In genomic region chr18:76544511-76545350, GRCh38 we compare ENCODE assay signal across 26 cellular contexts. TPM values are rescaled to one million over a fixed set of nuclear protein-coding genes. Genes with fewer than 3 reads are reported as not detected.
A peak's percentile ranks its signal among the peaks of the same experiment; 100 is the strongest.
DNase-seq lines count a peak whose midpoint lies in the region; ATAC-seq and TF ChIP-seq lines count a peak whose summit lies in the region.
"Had no signal": no experiment of that assay in that cellular context is flagged by ENCODE, and none has a peak within 500 bp of the region (broad histone marks: within the 10 kb centered on the region; RNA-seq: fewer than 3 reads in every experiment).

No MANE protein-coding gene starts in this region.

- no peaks in the 10 kb centered on the region for H3K36me3 Mint-ChIP-seq in activated CD4-positive, alpha-beta T cell treated with anti-CD3 and anti-CD28 coated beads, Interleukin-2, amount 10 ng/mL, durations not matched to agents 24 days and 14 days (ENCODE audit: low read depth)
- H3K36me3 Mint-ChIP-seq: natural killer cell treated with Interleukin-12 subunit alpha and Interleukin-12 subunit beta and Interleukin-15 and Interleukin-18, amount 100 ng/mL, for 72 hours had no signal

- no peak overlapping the region for H3K4me3 Mint-ChIP-seq in activated CD4-positive, alpha-beta T cell treated with anti-CD3 and anti-CD28 coated beads, Interleukin-2, amount 10 ng/mL, durations not matched to agents 24 days and 14 days
- H3K4me3 Mint-ChIP-seq: activated naive CD4-positive, alpha-beta T cell treated with anti-CD3 and anti-CD28 coated beads, Interleukin-2, amount 50 U/mL, for 24 hours; activated T-helper 1 cell treated with anti-CD3 and anti-CD28 coated beads, Interleukin-12 subunit alpha, Interleukin-12 subunit beta, Interleukin-2, Interleukin-4 antibody, amounts not matched to agents 30 ng/mL and 10 ng/mL and 1 ng/mL, durations not matched to agents 14 hours and 24 hours and 36 hours; natural killer cell treated with Interleukin-12 subunit alpha and Interleukin-12 subunit beta and Interleukin-15 and Interleukin-18, amount 100 ng/mL, for 72 hours had no signal

- H3K9ac ChIP-seq in mesendoderm (ENCODE audit: low read length), result no peak overlapping the region

- no CpG with 5 or more reads among the region's 10 CpGs for WGBS in mesendoderm (ENCODE audit: extremely low coverage, insufficient coverage, low lambda C conversion rate)
- WGBS in heart right ventricle, 2 donors, result 76 to 77% methylated on average over 10 of the region's 10 CpGs

- H3K23ac ChIP-seq in mesendoderm (ENCODE audit: low read length), result no peak overlapping the region

- H4K5ac ChIP-seq in mesendoderm (ENCODE audit: low read length), result no peak overlapping the region

- H3K27me3 Mint-ChIP-seq in activated CD4-positive, alpha-beta T cell treated with anti-CD3 and anti-CD28 coated beads, Interleukin-2, amount 10 ng/mL, durations not matched to agents 24 days and 14 days, result no peaks in the 10 kb centered on the region
- H3K27me3 Mint-ChIP-seq: activated naive CD4-positive, alpha-beta T cell treated with anti-CD3 and anti-CD28 coated beads, Interleukin-2, amount 50 U/mL, for 24 hours had no signal

- H3K79me1 ChIP-seq in mesendoderm (ENCODE audit: low read length), result no peaks in the 10 kb centered on the region

- H3K27ac Mint-ChIP-seq in activated CD4-positive, alpha-beta T cell treated with anti-CD3 and anti-CD28 coated beads, Interleukin-2, amount 10 ng/mL, durations not matched to agents 24 days and 14 days, result no peak overlapping the region
- H3K27ac Mint-ChIP-seq: activated naive CD4-positive, alpha-beta T cell treated with anti-CD3 and anti-CD28 coated beads, Interleukin-2, amount 50 U/mL, for 24 hours; activated T-helper 1 cell treated with anti-CD3 and anti-CD28 coated beads, Interleukin-12 subunit alpha, Interleukin-12 subunit beta, Interleukin-2, Interleukin-4 antibody, amounts not matched to agents 30 ng/mL and 10 ng/mL and 1 ng/mL, durations not matched to agents 14 hours and 24 hours and 36 hours; natural killer cell treated with Interleukin-12 subunit alpha and Interleukin-12 subunit beta and Interleukin-15 and Interleukin-18, amount 100 ng/mL, for 72 hours had no signal

- H3K18ac ChIP-seq in mesendoderm (ENCODE audit: low read length), result no peak overlapping the region

- no peak overlapping the region for H2BK15ac ChIP-seq in mesendoderm (replicated peaks; ENCODE audit: low read depth)

- no peak overlapping the region for H4K8ac ChIP-seq in mesendoderm (ENCODE audit: low read depth, low read length)

- DNase-seq in CD1c-positive myeloid dendritic cell (ENCODE audit: extremely low spot score) (peak; percentile 9), NCI-H1417 treated with DMSO at 0.1 percent for 48 hours (lab: John Stamatoyannopoulos, UW) (peak; percentile 78), NOMO-1 treated with DMSO at 0.1 percent for 48 hours (lab: John Stamatoyannopoulos, UW; ENCODE audit: unreplicated experiment) (peak; percentile 49), mesendoderm (peak; percentile 72), A172 (ENCODE audit: low spot score) (no peak), DMS114 treated with DMSO at 0.1 percent for 48 hours (lab: John Stamatoyannopoulos, UW; ENCODE audit: unreplicated experiment) (no peak), heart right ventricle (no peak)
- DNase-seq in activated CD4-positive, alpha-beta T cell treated with anti-CD3 and anti-CD28 coated beads, Interleukin-2, amount 10 ng/mL, durations not matched to agents 24 days and 14 days, result no peak
- DNase-seq: activated CD4-positive, alpha-beta T cell treated with anti-CD3 and anti-CD28 coated beads for 4 hours; anterior cingulate cortex; C1 segment of cervical spinal cord; dorsolateral prefrontal cortex; H7; heart left ventricle; left ventricle myocardium superior; NCI-H2029; NCI-H524; posterior cingulate gyrus; SHP77; stimulated activated CD4-positive, alpha-beta T cell treated with anti-CD3 and anti-CD28 coated beads, Interleukin-15, amount 100 ng/mL, for 24 hours; stimulated activated CD8-positive, alpha-beta memory T cell treated with anti-CD3 and anti-CD28 coated beads, Interleukin-4, amount 100 ng/mL, for 48 hours had no signal

- no peak overlapping the region for H2BK120ac ChIP-seq in mesendoderm (ENCODE audit: low read depth, low read length)

- no peak overlapping the region for H3K56ac ChIP-seq in mesendoderm (ENCODE audit: low read length)

- H3K4ac ChIP-seq in mesendoderm (ENCODE audit: low read depth, low read length), result no peak overlapping the region

- H3K4me1 ChIP-seq in mesendoderm (ENCODE audit: control insufficient read depth, low read depth, low read length), result peaks cover 13% of the 10 kb centered on the region
- H3K4me1 ChIP-seq in heart right ventricle, result peaks cover 0 to 22% (median 0%) of the 10 kb centered on the region in 9 donors

- H3K9me3 ChIP-seq in heart right ventricle, result no peaks in the 10 kb centered on the region
- H3K9me3 ChIP-seq: heart left ventricle had no signal

- H3K4me1 Mint-ChIP-seq in activated CD4-positive, alpha-beta T cell treated with anti-CD3 and anti-CD28 coated beads, Interleukin-2, amount 10 ng/mL, durations not matched to agents 24 days and 14 days, result no peaks in the 10 kb centered on the region
- H3K4me1 Mint-ChIP-seq: activated naive CD4-positive, alpha-beta T cell treated with anti-CD3 and anti-CD28 coated beads, Interleukin-2, amount 50 U/mL, for 24 hours had no signal

- H3K9me3 Mint-ChIP-seq in activated CD4-positive, alpha-beta T cell treated with anti-CD3 and anti-CD28 coated beads, Interleukin-2, amount 10 ng/mL, durations not matched to agents 24 days and 14 days, result no peaks in the 10 kb centered on the region
- H3K9me3 Mint-ChIP-seq: activated naive CD4-positive, alpha-beta T cell treated with anti-CD3 and anti-CD28 coated beads, Interleukin-2, amount 50 U/mL, for 24 hours; activated T-helper 1 cell treated with anti-CD3 and anti-CD28 coated beads, Interleukin-12 subunit alpha, Interleukin-12 subunit beta, Interleukin-2, Interleukin-4 antibody, amounts not matched to agents 30 ng/mL and 10 ng/mL and 1 ng/mL, durations not matched to agents 14 hours and 24 hours and 36 hours; natural killer cell treated with Interleukin-12 subunit alpha and Interleukin-12 subunit beta and Interleukin-15 and Interleukin-18, amount 100 ng/mL, for 72 hours had no signal

- no peak overlapping the region for H2AK5ac ChIP-seq in mesendoderm (ENCODE audit: low read length)

- H2BK5ac ChIP-seq in mesendoderm (ENCODE audit: low read length), result no peak overlapping the region

- no peaks in the 10 kb centered on the region for H3K27me3 ChIP-seq in mesendoderm (ENCODE audit: insufficient read depth, low read length, poor library complexity)
- H3K27me3 ChIP-seq in heart right ventricle, result peaks cover 0 to 13% (median 5%) of the 10 kb centered on the region in 7 donors
- H3K27me3 ChIP-seq: cardiac muscle cell had no signal

- no peak overlapping the region for H3K4me2 ChIP-seq in mesendoderm (ENCODE audit: low read length)

- H3K4me3 ChIP-seq in mesendoderm (ENCODE audit: low read length) (no peak overlapping the region), heart right ventricle (no peak overlapping the region)
- H3K4me3 ChIP-seq: cardiac muscle cell, dorsolateral prefrontal cortex had no signal

- ATAC-seq in heart right ventricle, result no peak
- ATAC-seq: heart left ventricle; left ventricle myocardium superior; natural killer cell treated with Interleukin-12 subunit alpha and Interleukin-12 subunit beta and Interleukin-15 and Interleukin-18, amount 100 ng/mL, for 72 hours; sciatic nerve had no signal

- H3K36me3 ChIP-seq in mesendoderm (ENCODE audit: control insufficient read depth, insufficient read depth, low read length) (no peaks in the 10 kb centered on the region), heart right ventricle (no peaks in the 10 kb centered on the region)
- H3K36me3 ChIP-seq: cardiac muscle cell, heart left ventricle had no signal

- no peaks in the 10 kb centered on the region for H3K79me2 ChIP-seq in mesendoderm (ENCODE audit: control insufficient read depth, insufficient read depth, low read length)

- intact Hi-C loops in activated CD4-positive, alpha-beta T cell treated with anti-CD3 and anti-CD28 coated beads, Interleukin-2, amount 10 ng/mL, durations not matched to agents 24 days and 14 days (cut with micrococcal nuclease), result no loop called here
- intact Hi-C loops in heart right ventricle (cut with DNase I), result loop anchor here in 1 of 10 donors (10.0 kb wide), 1 partner anchor 60 kb away; no protein-coding TSS in a partner anchor

- H3K27ac ChIP-seq in mesendoderm (ENCODE audit: low read depth, low read length) (no peak overlapping the region), heart right ventricle (no peak overlapping the region)
- H3K27ac ChIP-seq: cardiac muscle cell, dorsolateral prefrontal cortex had no signal

- TF ChIP-seq CTCF in heart right ventricle (IDR thresholded peaks at IDR 0.05), result no peak

RNA-seq across cellular contexts. Expression of gene ZNF516, which starts 49.7 kb away (rescaled TPM):
- polyA plus RNA-seq in mesendoderm (2013, experiment 1 of 2), result 2.1 TPM
- 2.6 TPM for polyA plus RNA-seq in mesendoderm (2013, experiment 2 of 2)
- 0.85 and 1.6 TPM in 2 replicates for total RNA-seq in activated CD4-positive, alpha-beta T cell treated with anti-CD3 and anti-CD28 coated beads, Interleukin-2, amount 10 ng/mL, durations not matched to agents 24 days and 14 days
- 2.1 and 4.8 TPM in 2 replicates for total RNA-seq in A172 (2014; rRNA removed; shearing (Covaris generic))
- total RNA-seq in heart right ventricle, result 10 to 100 TPM; 13.4 to 24.8 (median 19.0) TPM
- polyA plus RNA-seq in heart right ventricle, result 1 to 10 TPM; 2.6 to 8.2 TPM

Comparison
In these comparisons a context has a peak if more than half of its experiments do, and no peak if none do; other contexts are left out.
1. DNase-seq: peak in CD1c-positive myeloid dendritic cell (single experiment), NCI-H1417 treated with DMSO at 0.1 percent for 48 hours (single experiment), NOMO-1 treated with DMSO at 0.1 percent for 48 hours (single experiment) and mesendoderm (single experiment); none in activated CD4-positive, alpha-beta T cell treated with anti-CD3 and anti-CD28 coated beads, Interleukin-2, amount 10 ng/mL, durations not matched to agents 24 days and 14 days (single experiment), A172 (single experiment), DMS114 treated with DMSO at 0.1 percent for 48 hours (single experiment) and heart right ventricle (0 of 2).